ENCODE assay signal across 1 cellular context in genomic region chr19:1725100-1726064, GRCh38.
TF ChIP-seq lines count a peak whose summit lies in the region.

No MANE protein-coding gene starts in this region.

TF ChIP-seq in K562, 482 proteins besides CTCF, POLR2A, EP300 and RAD21 (continued from another document):
- TF ChIP-seq HMBOX1 (IDR thresholded peaks at IDR 0.05) (no peak), ID3 (CRISPR knock-in tag; IDR thresholded peaks at IDR 0.05) (no peak), ID3 (tag; IDR thresholded peaks at IDR 0.05) (peak; percentile 57; the same call in 1 of the 2 replicates), THRAP3 (IDR thresholded peaks at IDR 0.05; ENCODE audit: borderline replicate concordance) (no peak), SRSF1 (IDR thresholded peaks at IDR 0.05; ENCODE audit: low read depth, low read length) (no peak), GABPB1 (CRISPR knock-in tag; IDR thresholded peaks at IDR 0.05) (no peak), HOXB6 (CRISPR knock-in tag; IDR thresholded peaks at IDR 0.05; ENCODE audit: borderline replicate concordance) (no peak), KDM1A (IDR thresholded peaks at IDR 0.05) (peak; percentile 30 to 41; a peak in 2 of 4 replicates), ZNF133 (CRISPR knock-in tag; IDR thresholded peaks at IDR 0.05) (no peak), TBL1XR1 (IDR thresholded peaks at IDR 0.05; ENCODE audit: low read length in 2 of 2) (no peak), POLR2G (IDR thresholded peaks at IDR 0.05; ENCODE audit: low read depth, low read length) (peak; percentile 77), ZFX (CRISPR knock-in tag; IDR thresholded peaks at IDR 0.05) (peak; percentile 55), HMG20A (CRISPR knock-in tag; conservative IDR thresholded peaks at IDR 0.05) (no peak), ZNF695 (CRISPR knock-in tag; IDR thresholded peaks at IDR 0.05) (no peak), E2F8 (IDR thresholded peaks at IDR 0.05; ENCODE audit: low read depth, partially characterized antibody) (no peak), ZFP30 (CRISPR knock-in tag; IDR thresholded peaks at IDR 0.05; ENCODE audit: borderline replicate concordance) (no peak), TGIF2 (CRISPR knock-in tag; IDR thresholded peaks at IDR 0.05) (no peak), ZNF253 (CRISPR knock-in tag; conservative IDR thresholded peaks at IDR 0.05) (no peak), CBX8 (IDR thresholded peaks at IDR 0.05; ENCODE audit: borderline replicate concordance, extremely low read depth, low read depth, low read length, poor library complexity, severe bottlenecking) (no peak), DACH1 (IDR thresholded peaks at IDR 0.05; ENCODE audit: partially characterized antibody) (no peak), NFIX (CRISPR knock-in tag; IDR thresholded peaks at IDR 0.05; ENCODE audit: low read depth) (no peak), ESRRA (IDR thresholded peaks at IDR 0.05; ENCODE audit: borderline replicate concordance, low read depth) (0 out of 2 replicates have a peak, but pooled peaks have one; percentile 16), ZBTB5 (IDR thresholded peaks at IDR 0.05) (peak; percentile 95), VEZF1 (CRISPR knock-in tag; IDR thresholded peaks at IDR 0.05) (peak; percentile 92), ILK (tag; IDR thresholded peaks at IDR 0.05; ENCODE audit: borderline replicate concordance, low read depth) (no peak), ZNF696 (CRISPR knock-in tag; conservative IDR thresholded peaks at IDR 0.05) (no peak), BACH1 (tag; IDR thresholded peaks at IDR 0.05) (no peak), RB1 (IDR thresholded peaks at IDR 0.05; ENCODE audit: low read depth) (peak; percentile 61), FOXJ3 (CRISPR knock-in tag; IDR thresholded peaks at IDR 0.05) (no peak), FOXP1 (CRISPR knock-in tag; IDR thresholded peaks at IDR 0.05) (peak; percentile 51; the same call in 1 of the 2 replicates), ZNF444 (CRISPR knock-in tag; IDR thresholded peaks at IDR 0.05) (no peak), UBTF (IDR thresholded peaks at IDR 0.05; ENCODE audit: borderline replicate concordance in 1 of 2, low read depth in 2 of 2, low read length in 2 of 2) (no peak), RBFOX2 (IDR thresholded peaks at IDR 0.05; ENCODE audit: low read depth, low read length) (peak; percentile 69), IFI16 (CRISPR knock-in tag; IDR thresholded peaks at IDR 0.05) (no peak), CBX5 (IDR thresholded peaks at IDR 0.05; ENCODE audit: borderline replicate concordance, low read depth) (no peak), MED1 (CRISPR knock-in tag; IDR thresholded peaks at IDR 0.05; ENCODE audit: borderline replicate concordance) (no peak), NFATC3 (IDR thresholded peaks at IDR 0.05) (no peak), HOMEZ (CRISPR knock-in tag; IDR thresholded peaks at IDR 0.05) (no peak), MTA2 (IDR thresholded peaks at IDR 0.05; ENCODE audit: low read depth) (no peak), NFRKB (IDR thresholded peaks at IDR 0.05; ENCODE audit: low read depth) (no peak), CEBPG (CRISPR knock-in tag; IDR thresholded peaks at IDR 0.05) (no peak), CEBPG (tag; conservative IDR thresholded peaks at IDR 0.05 in 1 of 2, IDR thresholded peaks at IDR 0.05 in 1 of 2) (no peak), HDGF (IDR thresholded peaks at IDR 0.05) (no peak), FOXK1 (CRISPR knock-in tag; IDR thresholded peaks at IDR 0.05; ENCODE audit: borderline replicate concordance) (no peak), ZNF197 (CRISPR knock-in tag; IDR thresholded peaks at IDR 0.05; ENCODE audit: low read depth) (no peak), ZNF57 (CRISPR knock-in tag; IDR thresholded peaks at IDR 0.05) (no peak)
